In the genomic region with DNA sequence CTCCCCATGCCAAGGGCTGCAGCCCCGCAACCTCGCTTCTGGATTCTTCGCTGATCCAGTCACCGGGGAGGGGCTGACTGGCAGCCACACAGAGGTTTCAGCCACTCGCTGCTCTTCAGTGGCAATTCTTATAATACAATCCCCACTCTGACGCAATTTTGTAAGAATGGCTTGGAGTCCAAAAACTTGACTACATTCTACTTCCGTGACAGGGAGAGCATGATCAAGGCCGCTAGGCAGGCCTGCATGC, we compare ENCODE assay signal across 8 cellular contexts. TPM values are rescaled to one million over a fixed set of nuclear protein-coding genes. Genes with fewer than 3 reads are reported as not detected.
A peak's percentile ranks its signal among the peaks of the same experiment; 100 is the strongest.
DNase-seq lines count a peak whose midpoint lies in the region; ATAC-seq and TF ChIP-seq lines count a peak whose summit lies in the region.

No MANE protein-coding gene starts in this region.

- DNase-seq in GM04504 (ENCODE audit: low read depth) (peak; percentile 89), Right ventricle myocardium superior (no peak), sigmoid colon (no peak), NCI-H2081 treated with DMSO at 0.1 percent for 48 hours (lab: John Stamatoyannopoulos, UW) (no peak), NCI-H1092 treated with DMSO at 0.1 percent for 48 hours (lab: John Stamatoyannopoulos, UW) (no peak)

- H3K9me3 ChIP-seq in sigmoid colon = no peaks in the 10 kb centered on the region

- no peak for TF ChIP-seq CTCF in WI38 (IDR thresholded peaks at IDR 0.05; ENCODE audit: low read depth, low read length)
- no peak for TF ChIP-seq CTCF in sigmoid colon (IDR thresholded peaks at IDR 0.05)

- peak overlapping the region; percentile 94 to 96 (median 94) for H3K27ac ChIP-seq in sigmoid colon

- 16 to 37% methylated on average over 8 of the region's 8 CpGs for WGBS in sigmoid colon, 2 donors

- ATAC-seq in Right ventricle myocardium superior (ENCODE audit: poor library complexity) (peak; percentile 40), GM18868 (IDR thresholded peaks at IDR 0.05; ENCODE audit: unreplicated experiment) (no peak), HG03280 (IDR thresholded peaks at IDR 0.05; ENCODE audit: unreplicated experiment) (no peak)

- no peak for TF ChIP-seq POLR2A in sigmoid colon (IDR thresholded peaks at IDR 0.05)

- TF ChIP-seq EP300 in sigmoid colon (IDR thresholded peaks at IDR 0.05) = no peak

- peaks cover 11 to 26% (median 18%) of the 10 kb centered on the region in 4 donors for H3K36me3 ChIP-seq in sigmoid colon

- H3K4me3 ChIP-seq in WI38 (ENCODE audit: low read depth, low read length) (peak overlapping the region; percentile 62), sigmoid colon (peak overlapping the region; percentile 39 to 64 (median 61))

- intact Hi-C loops in Right ventricle myocardium superior (cut with DNase I) (loop anchor here (2.0 kb wide), 1 partner anchor 225 kb away; no protein-coding TSS in a partner anchor), sigmoid colon (cut with DNase I) (loop anchor here (1.0 kb wide), 3 partner anchors 15 to 224 kb away; partner anchors contain the start of genes MAPK1 and PPM1F)

- peaks cover 0 to 68% (median 53%) of the 10 kb centered on the region in 4 donors for H3K4me1 ChIP-seq in sigmoid colon

- no peaks in the 10 kb centered on the region for H3K27me3 ChIP-seq in sigmoid colon

RNA-seq across cellular contexts. Expression of gene PPM1F, which starts 14.9 kb away (rescaled TPM):
- total RNA-seq in Right ventricle myocardium superior (19.3 TPM), sigmoid colon (10 to 100 TPM; 20.3 to 39.2 (median 30.6) TPM)
- polyA plus RNA-seq in sigmoid colon = 10 to 100 TPM in 1 of 3 donors, 1 to 10 TPM in 2; 2.5 to 12.4 (median 5.4) TPM

RNA-seq across cellular contexts. Expression of gene TOP3B, which starts 44.8 kb away (rescaled TPM):
- 9.0 TPM for total RNA-seq in Right ventricle myocardium superior
- 10 to 100 TPM; 12.1 to 45.1 (median 20.2) TPM for total RNA-seq in sigmoid colon
- 10 to 100 TPM in 1 of 3 donors, 1 to 10 TPM in 2; 3.5 to 18.6 (median 9.0) TPM for polyA plus RNA-seq in sigmoid colon
